Comparison of ENCODE assay signal across 20 cellular contexts in the genomic region with DNA sequence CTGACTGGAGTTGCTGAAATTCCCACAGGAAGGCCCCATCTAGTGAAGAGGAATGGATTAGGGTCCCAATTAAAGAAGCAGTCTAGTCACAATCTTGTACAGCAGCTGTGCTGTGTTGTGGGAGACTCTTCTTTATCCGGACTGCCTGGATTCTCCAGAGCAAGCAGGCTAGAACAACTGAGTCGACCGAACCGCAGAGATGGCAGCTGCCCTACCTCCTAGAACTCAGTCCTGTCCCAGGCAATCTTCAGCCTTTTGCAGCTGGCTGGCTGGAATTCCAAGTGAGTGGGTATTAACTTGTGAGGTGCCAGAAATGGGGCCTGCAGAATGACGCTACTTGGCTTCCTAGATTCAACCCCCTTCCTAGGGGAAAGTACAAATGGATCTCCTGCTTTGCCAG.
"Had no signal": no experiment of that assay in that cellular context is flagged by ENCODE, and none has a peak within 500 bp of the region (broad histone marks: within the 10 kb centered on the region; RNA-seq: fewer than 3 reads in every experiment).

No MANE protein-coding gene starts in this region.

- DNase-seq: effector memory CD4-positive, alpha-beta T cell; gastrocnemius medialis; heart right ventricle; islet precursor cell; left lung; naive B cell; nephron progenitor cell; stimulated activated CD4-positive, alpha-beta T cell treated with anti-CD3 and anti-CD28 coated beads, Interleukin-2, amount 100 ng/mL, for 24 hours; stimulated activated CD4-positive, alpha-beta T cell treated with anti-CD3 and anti-CD28 coated beads, Interleukin-4, amount 100 ng/mL, for 4 hours; stimulated activated naive B cell treated with anti-CD40 and anti-IgM and Interleukin-4, amounts not matched to agents 10 μg/mL and 1 μg/mL and 100 μg/mL, for 72 hours; stimulated activated naive CD8-positive, alpha-beta T cell treated with anti-CD3 and anti-CD28 coated beads, Interleukin-15, amount 100 ng/mL, for 72 hours; upper lobe of right lung had no signal

- H3K36me3 Mint-ChIP-seq: memory B cell; mesothelial cell of epicardium; naive B cell; stimulated activated naive B cell treated with anti-CD40 and anti-IgM and Interleukin-4, amounts not matched to agents 10 μg/mL and 1 μg/mL and 100 μg/mL, for 72 hours had no signal

- H3K9me3 ChIP-seq: gastrocnemius medialis, testis, upper lobe of right lung, vagina had no signal

- H3K4me1 ChIP-seq: esophagus muscularis mucosa, gastrocnemius medialis, heart right ventricle, left lung, lower lobe of right lung, testis, tibial nerve, upper lobe of right lung, vagina had no signal

- H3K27me3 Mint-ChIP-seq: memory B cell; naive B cell; stimulated activated naive B cell treated with anti-CD40 and anti-IgM and Interleukin-4, amounts not matched to agents 10 μg/mL and 1 μg/mL and 100 μg/mL, for 72 hours; stimulated activated naive CD8-positive, alpha-beta T cell treated with anti-CD3 and anti-CD28 coated beads, Interleukin-15, amount 100 ng/mL, for 72 hours had no signal

- ATAC-seq: gastrocnemius medialis; left lung; lower lobe of right lung; stimulated activated naive B cell treated with anti-CD40 and anti-IgM and Interleukin-4, amounts not matched to agents 10 μg/mL and 1 μg/mL and 100 μg/mL, for 72 hours; stimulated activated naive CD8-positive, alpha-beta T cell treated with anti-CD3 and anti-CD28 coated beads, Interleukin-15, amount 100 ng/mL, for 72 hours; upper lobe of right lung had no signal

- H3K27ac Mint-ChIP-seq: memory B cell; mesothelial cell of epicardium; naive B cell; nephron progenitor cell; stimulated activated naive B cell treated with anti-CD40 and anti-IgM and Interleukin-4, amounts not matched to agents 10 μg/mL and 1 μg/mL and 100 μg/mL, for 72 hours; stimulated activated naive CD8-positive, alpha-beta T cell treated with anti-CD3 and anti-CD28 coated beads, Interleukin-15, amount 100 ng/mL, for 72 hours had no signal

- H3K27me3 ChIP-seq: esophagus muscularis mucosa, gastrocnemius medialis, heart right ventricle, left lung, testis, tibial nerve, upper lobe of right lung, vagina had no signal

- H3K36me3 ChIP-seq: esophagus muscularis mucosa, gastrocnemius medialis, heart right ventricle, left lung, lower lobe of right lung, tibial nerve, upper lobe of right lung, vagina had no signal

- H3K27ac ChIP-seq: epithelial cell of prostate, esophagus muscularis mucosa, gastrocnemius medialis, heart right ventricle, left lung, lower lobe of right lung, testis, tibial nerve, upper lobe of right lung, vagina had no signal

- H3K4me3 Mint-ChIP-seq: memory B cell; mesothelial cell of epicardium; naive B cell; nephron progenitor cell; stimulated activated naive B cell treated with anti-CD40 and anti-IgM and Interleukin-4, amounts not matched to agents 10 μg/mL and 1 μg/mL and 100 μg/mL, for 72 hours; stimulated activated naive CD8-positive, alpha-beta T cell treated with anti-CD3 and anti-CD28 coated beads, Interleukin-15, amount 100 ng/mL, for 72 hours had no signal

- H3K4me1 Mint-ChIP-seq: memory B cell; naive B cell; nephron progenitor cell; stimulated activated naive B cell treated with anti-CD40 and anti-IgM and Interleukin-4, amounts not matched to agents 10 μg/mL and 1 μg/mL and 100 μg/mL, for 72 hours; stimulated activated naive CD8-positive, alpha-beta T cell treated with anti-CD3 and anti-CD28 coated beads, Interleukin-15, amount 100 ng/mL, for 72 hours had no signal

- H3K4me3 ChIP-seq: esophagus muscularis mucosa, gastrocnemius medialis, heart right ventricle, left lung, lower lobe of right lung, testis, tibial nerve, upper lobe of right lung, vagina had no signal
